Comparison of ENCODE assay signal across 17 cellular contexts in genomic region chr5:138563340-138564118, GRCh38. TPM values are rescaled to one million over a fixed set of nuclear protein-coding genes. Genes with fewer than 3 reads are reported as not detected.
DNase-seq lines count a peak whose midpoint lies in the region; ATAC-seq, FAIRE-seq and TF ChIP-seq lines count a peak whose summit lies in the region.
"Had no signal": no experiment of that assay in that cellular context is flagged by ENCODE, and none has a peak within 500 bp of the region (broad histone marks: within the 10 kb centered on the region; RNA-seq: fewer than 3 reads in every experiment).

No MANE protein-coding gene starts in this region.

- H3K9me3 ChIP-seq in mammary epithelial cell (replicated peaks; ENCODE audit: insufficient read depth, low read length): no peaks in the 10 kb centered on the region
- H3K9me3 ChIP-seq in K562 (replicated peaks; ENCODE audit: control insufficient read depth, insufficient read depth, low read depth, low read length): no peaks in the 10 kb centered on the region
- no peaks in the 10 kb centered on the region for H3K9me3 ChIP-seq in thyroid gland
- H3K9me3 ChIP-seq: left lung, vagina had no signal

- no peaks in the 10 kb centered on the region for H3K27me3 Mint-ChIP-seq in MCF 10A (ENCODE audit: insufficient read depth, unreplicated experiment)
- H3K27me3 Mint-ChIP-seq in T-cell: no peaks in the 10 kb centered on the region
- H3K27me3 Mint-ChIP-seq: central memory CD8-positive, alpha-beta T cell had no signal

- H3K36me3 ChIP-seq in mammary epithelial cell (ENCODE audit: insufficient read depth, low read length): peaks cover 56% of the 10 kb centered on the region
- H3K36me3 ChIP-seq in K562 (ENCODE audit: control insufficient read depth, insufficient read depth, low read length): peaks cover 95% of the 10 kb centered on the region
- peaks cover 58 to 65% of the 10 kb centered on the region in 2 donors for H3K36me3 ChIP-seq in thyroid gland

- in situ Hi-C loops in mammary epithelial cell (cut with MboI; ENCODE audit: low sequenced_read_pairs in 2 of 2): no loop called here
- in situ Hi-C loops in K562 (cut with MboI): no loop called here

- H3K4me3 Mint-ChIP-seq in MCF 10A (ENCODE audit: unreplicated experiment): no peak overlapping the region
- H3K4me3 Mint-ChIP-seq in T-cell: peak overlapping the region in 1 of 3 donors; percentile 11
- no peak overlapping the region for H3K4me3 Mint-ChIP-seq in stimulated activated effector memory CD8-positive, alpha-beta T cell treated with anti-CD3 and anti-CD28 coated beads, Interleukin-12 subunit alpha, Interleukin-12 subunit beta, amount 100 ng/mL, for 72 hours
- H3K4me3 Mint-ChIP-seq: central memory CD8-positive, alpha-beta T cell had no signal

- H3K27me3 ChIP-seq in mammary epithelial cell (ENCODE audit: insufficient read depth, low read length) (no peaks in the 10 kb centered on the region), K562 (ENCODE audit: control insufficient read depth in 2 of 2, insufficient read depth in 2 of 2, low read length in 2 of 2) (no peaks in the 10 kb centered on the region), thyroid gland (no peaks in the 10 kb centered on the region)
- H3K27me3 ChIP-seq: left lung, vagina had no signal

- H3K9ac ChIP-seq in mammary epithelial cell (ENCODE audit: insufficient read depth, low read length) (no peak overlapping the region), K562 (ENCODE audit: insufficient read depth in 1 of 2, low read depth in 2 of 2, low read length in 2 of 2) (no peak overlapping the region)

- H3K36me3 Mint-ChIP-seq in MCF 10A (ENCODE audit: insufficient read depth, unreplicated experiment) (peaks cover 95% of the 10 kb centered on the region), T-cell (peaks cover 68% of the 10 kb centered on the region)
- H3K36me3 Mint-ChIP-seq in stimulated activated effector memory CD8-positive, alpha-beta T cell treated with anti-CD3 and anti-CD28 coated beads, Interleukin-12 subunit alpha, Interleukin-12 subunit beta, amount 100 ng/mL, for 72 hours: peaks cover 100% of the 10 kb centered on the region

- POLR2A ChIA-PET in MCF 10A (lab: Yijun Ruan, JAX): interaction anchor here (0.6 to 3.2 kb wide), 6 partner anchors 8 to 270 kb away, joined by 3 to 17 read pairs (median 5); partner anchors contain the start of genes EGR1, ETF1 and HSPA9
- POLR2A ChIA-PET in T-cell (lab: Charles Lee): interaction anchor here in 1 of 2 donors (1.0 kb wide), 3 partner anchors 10 to 20 kb away, joined by 4 to 7 read pairs (median 6); partner anchors contain the start of gene HSPA9
- POLR2A ChIA-PET in K562 (lab: Yijun Ruan, JAX): interaction anchor here (1.4 to 2.8 kb wide), 7 partner anchors 8 to 20 kb away, joined by 3 to 15 read pairs (median 8); partner anchors contain the start of genes ETF1 and HSPA9

- no peak overlapping the region for H3K4me2 ChIP-seq in mammary epithelial cell (ENCODE audit: insufficient read depth, low read depth, low read length)
- no peak overlapping the region for H3K4me2 ChIP-seq in K562 (ENCODE audit: insufficient read depth, low read length)

- intact Hi-C loops in MCF 10A (cut with micrococcal nuclease): no loop called here
- intact Hi-C loops in mammary epithelial cell (cut with micrococcal nuclease): no loop called here
- intact Hi-C loops in K562 (cut with micrococcal nuclease): no loop called here
- intact Hi-C loops in thyroid gland (cut with DNase I): no loop called here

- peak overlapping the region; percentile 18 for H3K27ac Mint-ChIP-seq in MCF 10A (ENCODE audit: low read depth, unreplicated experiment)
- H3K27ac Mint-ChIP-seq in T-cell: peak overlapping the region; percentile 11 to 13
- H3K27ac Mint-ChIP-seq in stimulated activated effector memory CD8-positive, alpha-beta T cell treated with anti-CD3 and anti-CD28 coated beads, Interleukin-12 subunit alpha, Interleukin-12 subunit beta, amount 100 ng/mL, for 72 hours: peak overlapping the region; percentile 74

- H3K27ac ChIP-seq in mammary epithelial cell (ENCODE audit: insufficient read depth, low read depth, low read length) (no peak overlapping the region), K562 (ENCODE audit: extremely low read depth, low read depth, low read length) (no peak overlapping the region), thyroid gland (no peak overlapping the region)
- H3K27ac ChIP-seq: left lung, vagina had no signal

- H3K4me1 ChIP-seq in mammary epithelial cell (ENCODE audit: insufficient read depth, low read length): no peaks in the 10 kb centered on the region
- H3K4me1 ChIP-seq in K562 (replicated peaks in 1 of 2; ENCODE audit: control insufficient read depth in 2 of 2, insufficient read depth in 2 of 2, low read length in 2 of 2): no peaks in the 10 kb centered on the region
- peaks cover 7 to 20% of the 10 kb centered on the region in 2 donors for H3K4me1 ChIP-seq in thyroid gland
- H3K4me1 ChIP-seq: vagina had no signal

- TF ChIP-seq RAD21 in K562 (CRISPR knock-in tag; conservative IDR thresholded peaks at IDR 0.05 in 1 of 2, IDR thresholded peaks at IDR 0.05 in 1 of 2): no peak

- H2AFZ ChIP-seq in mammary epithelial cell (ENCODE audit: low read depth, low read length): no peak overlapping the region
- no peak overlapping the region for H2AFZ ChIP-seq in K562 (ENCODE audit: low read depth, low read length)

- BruUV-seq in MCF 10A (replicated peaks; lab: Mats Ljungman, UMichigan) (no TSS peak), mammary epithelial cell (replicated peaks; lab: Mats Ljungman, UMichigan) (no TSS peak), K562 (replicated peaks; lab: Mats Ljungman, UMichigan) (no TSS peak)

- H3K9me1 ChIP-seq in K562 (ENCODE audit: control insufficient read depth, insufficient read depth, low read length): no peaks in the 10 kb centered on the region

- H4K20me1 ChIP-seq in mammary epithelial cell (ENCODE audit: insufficient read depth, low read length): no peaks in the 10 kb centered on the region
- H4K20me1 ChIP-seq in K562 (replicated peaks; ENCODE audit: control insufficient read depth, insufficient read depth, low read length): peaks cover 9% of the 10 kb centered on the region

- H3K9me3 Mint-ChIP-seq in MCF 10A (ENCODE audit: unreplicated experiment) (no peaks in the 10 kb centered on the region), T-cell (no peaks in the 10 kb centered on the region)
- no peaks in the 10 kb centered on the region for H3K9me3 Mint-ChIP-seq in stimulated activated effector memory CD8-positive, alpha-beta T cell treated with anti-CD3 and anti-CD28 coated beads, Interleukin-12 subunit alpha, Interleukin-12 subunit beta, amount 100 ng/mL, for 72 hours
- H3K9me3 Mint-ChIP-seq: central memory CD8-positive, alpha-beta T cell had no signal

- CTCF ChIA-PET in MCF 10A (lab: Yijun Ruan, JAX): interaction anchor here (0.8 to 1.6 kb wide), 6 partner anchors 12 to 212 kb away, joined by 3 to 7 read pairs (median 4); no protein-coding TSS in a partner anchor
- CTCF ChIA-PET in mammary epithelial cell (lab: Charles Lee; ENCODE audit: low non-redundant PET): interaction anchor here (0.6 kb wide), 1 partner anchor 12 kb away, joined by 3 read pairs; no protein-coding TSS in a partner anchor
- CTCF ChIA-PET in T-cell (lab: Charles Lee): interaction anchor here (0.5 to 0.6 kb wide), 2 partner anchors 13 to 969 kb away, joined by 3 read pairs; no protein-coding TSS in a partner anchor
- CTCF ChIA-PET in K562 (lab: Yijun Ruan, JAX; ENCODE audit: low intra/inter-chr PET ratio): no interaction called here

- WGBS in mammary epithelial cell (ENCODE audit: low coverage, missing lambda C conversion rate): 83% methylated on average over 3 of the region's 3 CpGs
- WGBS in K562 (ENCODE audit: insufficient coverage, low coverage, missing lambda C conversion rate): 88% methylated on average over 3 of the region's 3 CpGs
- WGBS in thyroid gland, 2 donors: 82 to 90% methylated on average over 3 of the region's 3 CpGs

- FAIRE-seq in K562 (lab: Jason Lieb, UNC): no peak
- FAIRE-seq: GM19239 had no signal

- dilution Hi-C loops in mammary epithelial cell (cut with HindIII; ENCODE audit: low sequenced_read_pairs): no loop called here

- TF ChIP-seq CTCF in MCF 10A (IDR thresholded peaks at IDR 0.05; ENCODE audit: unreplicated experiment) (no peak), mammary epithelial cell (conservative IDR thresholded peaks at IDR 0.05 in 1 of 2, IDR thresholded peaks at IDR 0.05 in 1 of 2; ENCODE audit: extremely low read depth in 1 of 2, insufficient read depth in 1 of 2, low read depth in 1 of 2, low read length in 2 of 2) (no peak), K562 (IDR thresholded peaks at IDR 0.05 in 2 of 3, conservative IDR thresholded peaks at IDR 0.05 in 1 of 3; ENCODE audit: insufficient read depth in 2 of 3, low read depth in 1 of 3, low read length in 3 of 3) (no peak), thyroid gland (IDR thresholded peaks at IDR 0.05) (no peak)

- H3K4me3 ChIP-seq in mammary epithelial cell (replicated peaks in 1 of 3; ENCODE audit: insufficient read depth in 1 of 3, low read depth in 2 of 3, low read length in 3 of 3): no peak overlapping the region
- no peak overlapping the region for H3K4me3 ChIP-seq in K562
- H3K4me3 ChIP-seq in thyroid gland (replicated peaks in 1 of 3): no peak overlapping the region
- H3K4me3 ChIP-seq: left lung, vagina had no signal

- DNase-seq in MCF 10A (ENCODE audit: unreplicated experiment) (no peak), mammary epithelial cell (no peak), T-cell (no peak), K562 (ENCODE audit: extremely low read depth in 1 of 4, low spot score in 3 of 4) (peak in 1 of 4 experiments; percentile 11), thyroid gland (no peak)
- DNase-seq in stimulated activated effector memory CD8-positive, alpha-beta T cell treated with anti-CD3 and anti-CD28 coated beads, Interleukin-12 subunit alpha, Interleukin-12 subunit beta, amount 100 ng/mL, for 72 hours (ENCODE audit: low spot score in 2 of 2): no peak
- DNase-seq: amygdala; left lung; NCI-H187 treated with DMSO at 0.1 percent for 48 hours; NCI-H446 treated with DMSO at 0.1 percent for 48 hours; Right ventricle myocardium superior; stimulated activated CD4-positive, alpha-beta T cell treated with anti-CD3 and anti-CD28 coated beads, Interleukin-1b, Interleukin-23, amount 100 ng/mL, for 48 hours had no signal

- TF ChIP-seq EP300 in K562 (IDR thresholded peaks at IDR 0.05; ENCODE audit: low read length): no peak

- H3K79me2 ChIP-seq in mammary epithelial cell (ENCODE audit: insufficient read depth, low read length): peaks cover 90% of the 10 kb centered on the region
- peaks cover 78% of the 10 kb centered on the region for H3K79me2 ChIP-seq in K562 (ENCODE audit: control insufficient read depth, insufficient read depth, low read length)

- ATAC-seq in T-cell (replicated peaks in 1 of 4) (no peak), K562 (peak; percentile 12), HG03039 (IDR thresholded peaks at IDR 0.05; ENCODE audit: unreplicated experiment) (no peak), HG03442 (IDR thresholded peaks at IDR 0.05; ENCODE audit: unreplicated experiment) (no peak)
- no peak for ATAC-seq in stimulated activated effector memory CD8-positive, alpha-beta T cell treated with anti-CD3 and anti-CD28 coated beads, Interleukin-12 subunit alpha, Interleukin-12 subunit beta, amount 100 ng/mL, for 72 hours
- ATAC-seq: left lung had no signal

- peak; percentile 62 for TF ChIP-seq POLR2A in K562 (conservative IDR thresholded peaks at IDR 0.05)
- TF ChIP-seq POLR2A in thyroid gland (IDR thresholded peaks at IDR 0.05): no peak

- H3K4me1 Mint-ChIP-seq in MCF 10A (ENCODE audit: insufficient read depth, unreplicated experiment): peaks cover 21% of the 10 kb centered on the region
- H3K4me1 Mint-ChIP-seq in T-cell: peaks cover 48 to 63% (median 60%) of the 10 kb centered on the region in 3 donors
- H3K4me1 Mint-ChIP-seq in stimulated activated effector memory CD8-positive, alpha-beta T cell treated with anti-CD3 and anti-CD28 coated beads, Interleukin-12 subunit alpha, Interleukin-12 subunit beta, amount 100 ng/mL, for 72 hours: peaks cover 63% of the 10 kb centered on the region

RNA-seq across cellular contexts. Expression of gene HSPA9, which starts 11.7 kb away (rescaled TPM):
- 1,057 and 1,102 TPM in 2 replicates for total RNA-seq in MCF 10A (2022)
- total RNA-seq in mammary epithelial cell: 100 to 1,000 TPM; 301 to 332 TPM
- polyA plus RNA-seq in mammary epithelial cell: 154 TPM
- polyA minus RNA-seq in mammary epithelial cell: 418 TPM
- 100 to 1,000 TPM; 148 to 299 (median 162) TPM for total RNA-seq in T-cell
- 389 and 542 TPM in 2 replicates for total RNA-seq in K562 (2011; cell fraction: chromatin; rRNA removed; ENCODE audit: low replicate concordance)
- total RNA-seq in K562 (2011; cell fraction: nucleolus; rRNA removed): 228 and 277 TPM in 2 replicates
- total RNA-seq in K562 (2011; cell fraction: nucleoplasm; rRNA removed): 287 and 329 TPM in 2 replicates
- total RNA-seq in K562 (2014; rRNA removed): 482 and 583 TPM in 2 replicates
- 548 and 597 TPM in 2 replicates for total RNA-seq in K562 (2014; rRNA removed; fragmentation: Illumina TruSeq; extraction: Trizol)
- 522 and 545 TPM in 2 replicates for total RNA-seq in K562 (2015; rRNA removed; fragmentation: Illumina TruSeq; extraction: Trizol)
- 481 and 498 TPM in 2 replicates for total RNA-seq in K562 (2021)
- polyA plus RNA-seq in K562 (2011; rRNA removed): 296 and 361 TPM in 2 replicates
- polyA plus RNA-seq in K562 (2011; cell fraction: cytosol; rRNA removed): 229 and 239 TPM in 2 replicates
- 225 and 240 TPM in 2 replicates for polyA plus RNA-seq in K562 (2011; cell fraction: nucleus; rRNA removed)
- 333 and 576 TPM in 2 replicates for polyA plus RNA-seq in K562 (2012)
- polyA plus RNA-seq in K562 (2014; fragmentation: Illumina TruSeq; extraction: Trizol): 474 and 552 TPM in 2 replicates
- polyA plus RNA-seq in K562 (2014; fragmentation: Nextera tagmentation; extraction: Ambion mirVana): 100 to 1,000 TPM; 195 to 294 TPM
- polyA plus RNA-seq in K562 (2014; rRNA removed): 514 and 537 TPM in 2 replicates
- polyA minus RNA-seq in K562 (2011; rRNA and poly(A)+ RNA removed): 500 and 528 TPM in 2 replicates
- polyA minus RNA-seq in K562 (2011; cell fraction: cytosol; rRNA and poly(A)+ RNA removed): 329 and 345 TPM in 2 replicates
- polyA minus RNA-seq in K562 (2011; cell fraction: nucleus; rRNA and poly(A)+ RNA removed): 149 and 198 TPM in 2 replicates
- 100 to 1,000 TPM; 253 to 556 (median 406) TPM for total RNA-seq in thyroid gland

RNA-seq across cellular contexts. Expression of gene ETF1, which starts 20.5 kb away (rescaled TPM):
- total RNA-seq in MCF 10A (2022) (307 and 349 TPM in 2 replicates), mammary epithelial cell (100 to 1,000 TPM; 167 to 200 TPM), T-cell (100 to 1,000 TPM in 1 of 5 donors, 10 to 100 TPM in 4; 40.1 to 115 (median 43.2) TPM), K562 (2014; rRNA removed) (149 and 157 TPM in 2 replicates), K562 (2014; rRNA removed; fragmentation: Illumina TruSeq; extraction: Trizol) (190 and 225 TPM in 2 replicates), K562 (2015; rRNA removed; fragmentation: Illumina TruSeq; extraction: Trizol) (146 and 159 TPM in 2 replicates), K562 (2021) (189 and 209 TPM in 2 replicates), thyroid gland (10 to 100 TPM; 64.9 to 84.9 (median 80.4) TPM)
- polyA plus RNA-seq in mammary epithelial cell (73.8 TPM), K562 (2011; rRNA removed) (113 and 179 TPM in 2 replicates), K562 (2014; fragmentation: Illumina TruSeq; extraction: Trizol) (162 and 198 TPM in 2 replicates), K562 (2014; fragmentation: Nextera tagmentation; extraction: Ambion mirVana) (10 to 100 TPM; 53.7 to 57.3 TPM), K562 (2014; rRNA removed) (137 and 164 TPM in 2 replicates)
- polyA minus RNA-seq in mammary epithelial cell: 86.8 TPM
- total RNA-seq in K562 (2011; cell fraction: chromatin; rRNA removed; ENCODE audit: low replicate concordance): 43.7 and 83.9 TPM in 2 replicates
- 26.2 and 27.1 TPM in 2 replicates for total RNA-seq in K562 (2011; cell fraction: nucleolus; rRNA removed)
- 53.3 and 65.5 TPM in 2 replicates for total RNA-seq in K562 (2011; cell fraction: nucleoplasm; rRNA removed)
- polyA plus RNA-seq in K562 (2011; cell fraction: cytosol; rRNA removed): 43.2 and 61.7 TPM in 2 replicates
- polyA plus RNA-seq in K562 (2011; cell fraction: nucleus; rRNA removed): 33.0 and 41.2 TPM in 2 replicates
- polyA plus RNA-seq in K562 (2012): 93.8 and 122 TPM in 2 replicates
- polyA minus RNA-seq in K562 (2011; rRNA and poly(A)+ RNA removed): 249 and 254 TPM in 2 replicates
- 67.7 and 94.2 TPM in 2 replicates for polyA minus RNA-seq in K562 (2011; cell fraction: cytosol; rRNA and poly(A)+ RNA removed)
- polyA minus RNA-seq in K562 (2011; cell fraction: nucleus; rRNA and poly(A)+ RNA removed): 25.3 and 40.0 TPM in 2 replicates

Comparison
In these comparisons a context has a peak if more than half of its experiments do, and no peak if none do; other contexts are left out.
1. H3K27ac Mint-ChIP-seq: peak in every context shown above with its lines; median percentile 74 in stimulated activated effector memory CD8-positive, alpha-beta T cell treated with anti-CD3 and anti-CD28 coated beads, Interleukin-12 subunit alpha, Interleukin-12 subunit beta, amount 100 ng/mL, for 72 hours; 18 in MCF 10A; 12 in T-cell.